ENCODE assay signal across 17 cellular contexts in the genomic region with DNA sequence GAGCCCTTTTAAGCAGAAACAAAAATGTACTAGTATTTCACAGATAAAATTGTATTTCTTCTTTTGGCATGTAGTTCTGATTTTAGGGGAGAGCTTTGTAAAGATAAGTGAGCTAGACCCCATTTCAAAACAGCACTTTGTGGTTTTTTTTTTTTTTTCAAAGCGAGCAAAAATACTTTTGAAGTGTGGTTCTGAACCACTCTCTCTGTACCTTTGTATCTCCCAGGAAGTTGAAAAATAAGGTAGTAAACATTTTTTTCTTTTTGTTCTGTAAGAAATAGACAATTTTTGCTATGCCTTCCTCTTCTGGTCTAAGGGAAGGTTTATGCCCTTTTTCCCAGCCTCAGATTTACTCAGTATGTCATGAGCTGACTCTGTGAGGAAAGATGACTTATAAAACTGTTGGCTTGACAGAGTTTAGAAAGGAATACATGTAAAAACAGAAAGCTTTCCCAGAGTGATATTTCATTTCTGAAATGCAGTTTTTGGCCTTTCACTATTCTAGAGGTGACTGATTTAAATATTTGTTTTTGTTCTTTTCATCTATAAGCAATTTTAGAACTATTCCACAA. TPM values are rescaled to one million over a fixed set of nuclear protein-coding genes. Genes with fewer than 3 reads are reported as not detected.
DNase-seq lines count a peak whose midpoint lies in the region; ATAC-seq lines count a peak whose summit lies in the region.
"Had no signal": no experiment of that assay in that cellular context is flagged by ENCODE, and none has a peak within 500 bp of the region (broad histone marks: within the 10 kb centered on the region; RNA-seq: fewer than 3 reads in every experiment).

No MANE protein-coding gene starts in this region.

- peaks cover 3% of the 10 kb centered on the region for H3K36me3 ChIP-seq in CD4-positive, CD25-positive, alpha-beta regulatory T cell (ENCODE audit: control insufficient read depth, insufficient read depth, low read length)
- H3K36me3 ChIP-seq in CD4-positive, alpha-beta memory T cell (ENCODE audit: insufficient read depth, low read length) = no peaks in the 10 kb centered on the region
- H3K36me3 ChIP-seq: upper lobe of right lung had no signal

- intact Hi-C loops in CD4-positive, alpha-beta memory T cell (cut with micrococcal nuclease) = loop anchor here (1.0 to 2.0 kb wide), 2 partner anchors 13 to 15 kb away; a partner anchor contains a TSS

- H3K4me1 ChIP-seq in CD4-positive, CD25-positive, alpha-beta regulatory T cell (ENCODE audit: control insufficient read depth, insufficient read depth, low read length, poor library complexity, severe bottlenecking) = peaks cover 40% of the 10 kb centered on the region
- peaks cover 60% of the 10 kb centered on the region for H3K4me1 ChIP-seq in CD4-positive, alpha-beta memory T cell (ENCODE audit: insufficient read depth, low read length)
- H3K4me1 ChIP-seq: esophagus squamous epithelium, upper lobe of right lung had no signal

- peak; percentile 58 to 65 for ATAC-seq in CD4-positive, CD25-positive, alpha-beta regulatory T cell (ENCODE audit: low read depth in 2 of 2)
- peak; percentile 40 for ATAC-seq in central memory CD8-positive, alpha-beta T cell (replicated peaks; ENCODE audit: extremely low read depth, poor library complexity, severe bottlenecking)
- ATAC-seq in HG02970 (IDR thresholded peaks at IDR 0.05; ENCODE audit: low FRiP score, unreplicated experiment) (no peak), HG02763 (IDR thresholded peaks at IDR 0.05; ENCODE audit: unreplicated experiment) (no peak)
- ATAC-seq: HCT116, upper lobe of right lung had no signal

- no peaks in the 10 kb centered on the region for H3K27me3 ChIP-seq in CD4-positive, CD25-positive, alpha-beta regulatory T cell (ENCODE audit: control insufficient read depth, insufficient read depth, low read length)
- no peaks in the 10 kb centered on the region for H3K27me3 ChIP-seq in CD4-positive, alpha-beta memory T cell (ENCODE audit: insufficient read depth, low read length)
- H3K27me3 ChIP-seq: esophagus squamous epithelium, MG63, upper lobe of right lung had no signal

- POLR2A ChIA-PET in CD4-positive, alpha-beta memory T cell (lab: Charles Lee; ENCODE audit: partially characterized antibody) = interaction anchor here (0.9 to 6.4 kb wide), 6 partner anchors 9 to 393 kb away, joined by 3 to 86 read pairs (median 3); a partner anchor contains a TSS

- H3K9me3 ChIP-seq in CD4-positive, CD25-positive, alpha-beta regulatory T cell (ENCODE audit: control insufficient read depth in 2 of 2, low read length in 2 of 2) = peaks cover 0 to 3% of the 10 kb centered on the region in 2 experiments
- H3K9me3 ChIP-seq in CD4-positive, alpha-beta memory T cell (ENCODE audit: control insufficient read depth in 1 of 2, low read length in 2 of 2) = no peaks in the 10 kb centered on the region
- H3K9me3 ChIP-seq: MG63, upper lobe of right lung had no signal

- CTCF ChIA-PET in CD4-positive, alpha-beta memory T cell (lab: Charles Lee; ENCODE audit: partially characterized antibody) = interaction anchor here (1.0 to 6.2 kb wide), 4 partner anchors 12 to 374 kb away, joined by 3 to 46 read pairs (median 3); a partner anchor contains a TSS

- H3K27me3 Mint-ChIP-seq in CD4-positive, CD25-positive, alpha-beta regulatory T cell = no peaks in the 10 kb centered on the region
- no peaks in the 10 kb centered on the region for H3K27me3 Mint-ChIP-seq in CD4-positive, alpha-beta memory T cell
- H3K27me3 Mint-ChIP-seq in T-helper 2 cell treated with Interferon-gamma antibody and Interleukin-4, amounts not matched to agents 5 μg/mL and 100 μg/mL, for 36 hours (ENCODE audit: low read depth) = no peaks in the 10 kb centered on the region
- no peaks in the 10 kb centered on the region for H3K27me3 Mint-ChIP-seq in central memory CD8-positive, alpha-beta T cell

- DNase-seq in CD4-positive, CD25-positive, alpha-beta regulatory T cell = peak in 2 of 3 donors; percentile 34 to 43
- peak in 4 of 5 donors; percentile 23 to 39 (median 30) for DNase-seq in CD4-positive, alpha-beta memory T cell
- DNase-seq in T-helper 2 cell treated with Interferon-gamma antibody and Interleukin-4, amounts not matched to agents 5 μg/mL and 100 μg/mL, for 36 hours (ENCODE audit: low spot score) = no peak
- no peak for DNase-seq in central memory CD8-positive, alpha-beta T cell (ENCODE audit: low spot score in 2 of 2)
- no peak for DNase-seq in DMS53 (lab: John Stamatoyannopoulos, UW)
- DNase-seq: activated CD8-positive, alpha-beta memory T cell treated with anti-CD3 and anti-CD28 coated beads for 24 hours; activated gamma-delta T cell; esophagus squamous epithelium; MG63; NCI-H1436; NCI-H510A treated with DMSO at 0.1 percent for 48 hours; retina; stimulated activated CD4-positive, alpha-beta T cell treated with anti-CD3 and anti-CD28 coated beads, Interleukin-4, amount 100 ng/mL, for 4 hours; upper lobe of right lung had no signal

- peaks cover 40 to 77% (median 58%) of the 10 kb centered on the region in 4 donors for H3K4me1 Mint-ChIP-seq in CD4-positive, CD25-positive, alpha-beta regulatory T cell
- peaks cover 43 to 64% (median 50%) of the 10 kb centered on the region in 4 donors for H3K4me1 Mint-ChIP-seq in CD4-positive, alpha-beta memory T cell
- H3K4me1 Mint-ChIP-seq in T-helper 2 cell treated with Interferon-gamma antibody and Interleukin-4, amounts not matched to agents 5 μg/mL and 100 μg/mL, for 36 hours (ENCODE audit: low read depth) = peaks cover 45% of the 10 kb centered on the region
- peaks cover 31% of the 10 kb centered on the region for H3K4me1 Mint-ChIP-seq in central memory CD8-positive, alpha-beta T cell

- peak overlapping the region; percentile 60 for H3K27ac ChIP-seq in CD4-positive, CD25-positive, alpha-beta regulatory T cell (ENCODE audit: insufficient read depth, low read length, poor library complexity, severe bottlenecking)
- peak overlapping the region; percentile 37 for H3K27ac ChIP-seq in CD4-positive, alpha-beta memory T cell (ENCODE audit: low read depth, low read length)
- H3K27ac ChIP-seq: esophagus squamous epithelium had no signal

- peak overlapping the region; percentile 63 for H3K4me3 ChIP-seq in CD4-positive, CD25-positive, alpha-beta regulatory T cell (ENCODE audit: low read depth, low read length)
- no peak overlapping the region for H3K4me3 ChIP-seq in CD4-positive, alpha-beta memory T cell (ENCODE audit: low read length in 2 of 2)
- H3K4me3 ChIP-seq: esophagus squamous epithelium, MG63, upper lobe of right lung had no signal

- H3K9me3 Mint-ChIP-seq in CD4-positive, CD25-positive, alpha-beta regulatory T cell = no peaks in the 10 kb centered on the region
- peaks cover 0 to 4% (median 0%) of the 10 kb centered on the region in 8 donors for H3K9me3 Mint-ChIP-seq in CD4-positive, alpha-beta memory T cell
- H3K9me3 Mint-ChIP-seq in T-helper 2 cell treated with Interferon-gamma antibody and Interleukin-4, amounts not matched to agents 5 μg/mL and 100 μg/mL, for 36 hours = peaks cover 5% of the 10 kb centered on the region
- no peaks in the 10 kb centered on the region for H3K9me3 Mint-ChIP-seq in central memory CD8-positive, alpha-beta T cell

- peak overlapping the region; percentile 83 to 90 (median 87) for H3K27ac Mint-ChIP-seq in CD4-positive, CD25-positive, alpha-beta regulatory T cell
- peak overlapping the region; percentile 79 to 90 (median 85) for H3K27ac Mint-ChIP-seq in CD4-positive, alpha-beta memory T cell
- peak overlapping the region; percentile 72 for H3K27ac Mint-ChIP-seq in T-helper 2 cell treated with Interferon-gamma antibody and Interleukin-4, amounts not matched to agents 5 μg/mL and 100 μg/mL, for 36 hours
- peak overlapping the region; percentile 32 for H3K27ac Mint-ChIP-seq in central memory CD8-positive, alpha-beta T cell (ENCODE audit: low read depth)

- peaks cover 35% of the 10 kb centered on the region for H3K36me3 Mint-ChIP-seq in CD4-positive, CD25-positive, alpha-beta regulatory T cell
- peaks cover 21 to 33% of the 10 kb centered on the region in 2 donors for H3K36me3 Mint-ChIP-seq in CD4-positive, alpha-beta memory T cell
- peaks cover 52% of the 10 kb centered on the region for H3K36me3 Mint-ChIP-seq in T-helper 2 cell treated with Interferon-gamma antibody and Interleukin-4, amounts not matched to agents 5 μg/mL and 100 μg/mL, for 36 hours (ENCODE audit: low read depth)
- H3K36me3 Mint-ChIP-seq in central memory CD8-positive, alpha-beta T cell (ENCODE audit: insufficient read depth) = peaks cover 2% of the 10 kb centered on the region

- peak overlapping the region; percentile 75 to 86 (median 82) for H3K4me3 Mint-ChIP-seq in CD4-positive, CD25-positive, alpha-beta regulatory T cell
- H3K4me3 Mint-ChIP-seq in CD4-positive, alpha-beta memory T cell = peak overlapping the region; percentile 65 to 87 (median 77)
- peak overlapping the region; percentile 70 for H3K4me3 Mint-ChIP-seq in T-helper 2 cell treated with Interferon-gamma antibody and Interleukin-4, amounts not matched to agents 5 μg/mL and 100 μg/mL, for 36 hours
- H3K4me3 Mint-ChIP-seq in central memory CD8-positive, alpha-beta T cell = peak overlapping the region; percentile 23

RNA-seq across cellular contexts. Expression of a gene that starts 12.5 kb away (rescaled TPM):
- total RNA-seq in CD4-positive, CD25-positive, alpha-beta regulatory T cell = 48.0 TPM
- polyA plus RNA-seq in CD4-positive, CD25-positive, alpha-beta regulatory T cell = 10 to 100 TPM; 22.2 to 39.3 (median 32.0) TPM
- 10 to 100 TPM; 54.3 to 57.2 TPM for total RNA-seq in CD4-positive, alpha-beta memory T cell
- 10 to 100 TPM; 20.2 to 51.1 TPM for polyA plus RNA-seq in CD4-positive, alpha-beta memory T cell

Comparison
In these comparisons a context has a peak if more than half of its experiments do, and no peak if none do; other contexts are left out.
1. ATAC-seq: peak in CD4-positive, CD25-positive, alpha-beta regulatory T cell (2 of 2) and central memory CD8-positive, alpha-beta T cell (single experiment); none in HG02970 (single experiment) and HG02763 (single experiment).
2. DNase-seq: peak in CD4-positive, CD25-positive, alpha-beta regulatory T cell (2 of 3) and CD4-positive, alpha-beta memory T cell (4 of 5); none in T-helper 2 cell treated with Interferon-gamma antibody and Interleukin-4, amounts not matched to agents 5 μg/mL and 100 μg/mL, for 36 hours (single experiment), central memory CD8-positive, alpha-beta T cell (0 of 2) and DMS53 (single experiment).
3. H3K27ac Mint-ChIP-seq: peak in every context shown above with its lines; median percentile 87 in CD4-positive, CD25-positive, alpha-beta regulatory T cell; 85 in CD4-positive, alpha-beta memory T cell; 72 in T-helper 2 cell treated with Interferon-gamma antibody and Interleukin-4, amounts not matched to agents 5 μg/mL and 100 μg/mL, for 36 hours; 32 in central memory CD8-positive, alpha-beta T cell.
4. H3K4me3 Mint-ChIP-seq: peak in every context shown above with its lines; median percentile 82 in CD4-positive, CD25-positive, alpha-beta regulatory T cell; 77 in CD4-positive, alpha-beta memory T cell; 70 in T-helper 2 cell treated with Interferon-gamma antibody and Interleukin-4, amounts not matched to agents 5 μg/mL and 100 μg/mL, for 36 hours; 23 in central memory CD8-positive, alpha-beta T cell.